Comparison of ENCODE assay signal across 9 cellular contexts in genomic region chr18:34222396-34223163, GRCh38. TPM values are rescaled to one million over a fixed set of nuclear protein-coding genes. Genes with fewer than 3 reads are reported as not detected.
DNase-seq lines count a peak whose midpoint lies in the region; ATAC-seq and TF ChIP-seq lines count a peak whose summit lies in the region.
"Had no signal": no experiment of that assay in that cellular context is flagged by ENCODE, and none has a peak within 500 bp of the region (broad histone marks: within the 10 kb centered on the region; RNA-seq: fewer than 3 reads in every experiment).

No MANE protein-coding gene starts in this region.

- peak; percentile 68 for DNase-seq in DMS53 treated with DMSO at 0.1 percent for 48 hours (lab: John Stamatoyannopoulos, UW; ENCODE audit: unreplicated experiment)
- peak; percentile 53 for DNase-seq in RPMI8226
- DNase-seq in foreskin keratinocyte = peak in 1 of 2 donors; percentile 15
- peak in 42 of 56 donors; percentile 9 to 81 (median 54) for DNase-seq in nucleus accumbens (lab: John Stamatoyannopoulos, UW)
- DNase-seq in naive thymus-derived CD4-positive, alpha-beta T cell = no peak
- no peak for DNase-seq in NCI-H1048 (lab: John Stamatoyannopoulos, UW)
- DNase-seq in naive thymus-derived CD8-positive, alpha-beta T cell = no peak

- H3K27ac Mint-ChIP-seq in naive thymus-derived CD4-positive, alpha-beta T cell = no peak overlapping the region
- peak overlapping the region in 1 of 10 donors; percentile 92 for H3K27ac Mint-ChIP-seq in naive thymus-derived CD8-positive, alpha-beta T cell
- H3K27ac Mint-ChIP-seq: stimulated activated naive CD8-positive, alpha-beta T cell treated with anti-CD3 and anti-CD28 coated beads, Interleukin-15, Interleukin-2, amounts not matched to agents 100 ng/mL and 50 ng/mL, for 24 hours had no signal

- H3K9me3 Mint-ChIP-seq in naive thymus-derived CD4-positive, alpha-beta T cell = peaks cover 0 to 28% (median 7%) of the 10 kb centered on the region in 11 donors
- H3K9me3 Mint-ChIP-seq in naive thymus-derived CD8-positive, alpha-beta T cell = peaks cover 0 to 18% (median 7%) of the 10 kb centered on the region in 9 donors

- ATAC-seq in HG03139 (IDR thresholded peaks at IDR 0.05; ENCODE audit: unreplicated experiment) (peak; percentile 55), foreskin keratinocyte (peak; percentile 48)
- ATAC-seq in naive thymus-derived CD4-positive, alpha-beta T cell = no peak
- no peak for ATAC-seq in naive thymus-derived CD8-positive, alpha-beta T cell

- H3K4me3 ChIP-seq in naive thymus-derived CD4-positive, alpha-beta T cell (ENCODE audit: low read length) = no peak overlapping the region

- peaks cover 0 to 4% (median 0%) of the 10 kb centered on the region in 7 donors for H3K4me1 Mint-ChIP-seq in naive thymus-derived CD4-positive, alpha-beta T cell
- H3K4me1 Mint-ChIP-seq in naive thymus-derived CD8-positive, alpha-beta T cell = peaks cover 0 to 6% (median 0%) of the 10 kb centered on the region in 4 donors

- POLR2A ChIA-PET in naive thymus-derived CD4-positive, alpha-beta T cell (lab: Charles Lee) = no interaction called here
- POLR2A ChIA-PET in naive thymus-derived CD8-positive, alpha-beta T cell (lab: Charles Lee) = no interaction called here

- CTCF ChIA-PET in naive thymus-derived CD4-positive, alpha-beta T cell (lab: Charles Lee) = no interaction called here

- TF ChIP-seq CTCF in foreskin keratinocyte (conservative IDR thresholded peaks at IDR 0.05) = no peak

- H3K9me3 ChIP-seq in naive thymus-derived CD4-positive, alpha-beta T cell (ENCODE audit: control insufficient read depth in 2 of 3, low read length in 3 of 3) = no peaks in the 10 kb centered on the region

- H3K27me3 ChIP-seq in foreskin keratinocyte = peaks cover 67% of the 10 kb centered on the region
- peaks cover 0 to 3% of the 10 kb centered on the region in 2 donors for H3K27me3 ChIP-seq in naive thymus-derived CD4-positive, alpha-beta T cell (ENCODE audit: control insufficient read depth in 2 of 2, insufficient read depth in 2 of 2, low read length in 2 of 2)

- H3K4me1 ChIP-seq in foreskin keratinocyte = no peaks in the 10 kb centered on the region
- no peaks in the 10 kb centered on the region for H3K4me1 ChIP-seq in naive thymus-derived CD4-positive, alpha-beta T cell (ENCODE audit: control insufficient read depth in 2 of 2, insufficient read depth in 2 of 2, low read length in 2 of 2)

- H3K27me3 Mint-ChIP-seq in naive thymus-derived CD4-positive, alpha-beta T cell = peaks cover 41 to 60% (median 48%) of the 10 kb centered on the region in 5 donors
- peaks cover 16 to 65% (median 35%) of the 10 kb centered on the region in 5 donors for H3K27me3 Mint-ChIP-seq in naive thymus-derived CD8-positive, alpha-beta T cell

- H3K36me3 Mint-ChIP-seq in naive thymus-derived CD4-positive, alpha-beta T cell = no peaks in the 10 kb centered on the region
- peaks cover 0 to 6% (median 3%) of the 10 kb centered on the region in 3 donors for H3K36me3 Mint-ChIP-seq in naive thymus-derived CD8-positive, alpha-beta T cell

- intact Hi-C loops in naive thymus-derived CD4-positive, alpha-beta T cell (cut with micrococcal nuclease) = no loop called here

- peak overlapping the region in 1 of 10 donors; percentile 20 for H3K4me3 Mint-ChIP-seq in naive thymus-derived CD4-positive, alpha-beta T cell
- H3K4me3 Mint-ChIP-seq in naive thymus-derived CD8-positive, alpha-beta T cell = no peak overlapping the region
- H3K4me3 Mint-ChIP-seq: stimulated activated naive CD8-positive, alpha-beta T cell treated with anti-CD3 and anti-CD28 coated beads, Interleukin-15, Interleukin-2, amounts not matched to agents 100 ng/mL and 50 ng/mL, for 24 hours had no signal

- H3K36me3 ChIP-seq in naive thymus-derived CD4-positive, alpha-beta T cell (ENCODE audit: control insufficient read depth in 2 of 3, insufficient read depth in 3 of 3, low read length in 3 of 3) = no peaks in the 10 kb centered on the region

- no peak overlapping the region for H3K27ac ChIP-seq in foreskin keratinocyte
- H3K27ac ChIP-seq in naive thymus-derived CD4-positive, alpha-beta T cell (ENCODE audit: low read depth, low read length) = no peak overlapping the region

RNA-seq across cellular contexts. Expression of gene NOL4, which starts 2.1 kb away (rescaled TPM):
- total RNA-seq in foreskin keratinocyte = not detected in 2 replicates
- not detected in 2 replicates for polyA plus RNA-seq in foreskin keratinocyte
- not detected for total RNA-seq in naive thymus-derived CD4-positive, alpha-beta T cell
- not detected for polyA plus RNA-seq in naive thymus-derived CD4-positive, alpha-beta T cell
- not detected for total RNA-seq in naive thymus-derived CD8-positive, alpha-beta T cell
- polyA plus RNA-seq in naive thymus-derived CD8-positive, alpha-beta T cell = not detected

Comparison
In these comparisons a context has a peak if more than half of its experiments do, and no peak if none do; other contexts are left out.
1. DNase-seq: peak in DMS53 treated with DMSO at 0.1 percent for 48 hours (single experiment), RPMI8226 (single experiment) and nucleus accumbens (42 of 56); none in naive thymus-derived CD4-positive, alpha-beta T cell (0 of 9), NCI-H1048 (single experiment) and naive thymus-derived CD8-positive, alpha-beta T cell (0 of 10).
2. ATAC-seq: peak in HG03139 (single experiment) and foreskin keratinocyte (single experiment); none in naive thymus-derived CD4-positive, alpha-beta T cell (single experiment) and naive thymus-derived CD8-positive, alpha-beta T cell (0 of 2).